Comparison of ENCODE assay signal across 27 cellular contexts in the genomic region with DNA sequence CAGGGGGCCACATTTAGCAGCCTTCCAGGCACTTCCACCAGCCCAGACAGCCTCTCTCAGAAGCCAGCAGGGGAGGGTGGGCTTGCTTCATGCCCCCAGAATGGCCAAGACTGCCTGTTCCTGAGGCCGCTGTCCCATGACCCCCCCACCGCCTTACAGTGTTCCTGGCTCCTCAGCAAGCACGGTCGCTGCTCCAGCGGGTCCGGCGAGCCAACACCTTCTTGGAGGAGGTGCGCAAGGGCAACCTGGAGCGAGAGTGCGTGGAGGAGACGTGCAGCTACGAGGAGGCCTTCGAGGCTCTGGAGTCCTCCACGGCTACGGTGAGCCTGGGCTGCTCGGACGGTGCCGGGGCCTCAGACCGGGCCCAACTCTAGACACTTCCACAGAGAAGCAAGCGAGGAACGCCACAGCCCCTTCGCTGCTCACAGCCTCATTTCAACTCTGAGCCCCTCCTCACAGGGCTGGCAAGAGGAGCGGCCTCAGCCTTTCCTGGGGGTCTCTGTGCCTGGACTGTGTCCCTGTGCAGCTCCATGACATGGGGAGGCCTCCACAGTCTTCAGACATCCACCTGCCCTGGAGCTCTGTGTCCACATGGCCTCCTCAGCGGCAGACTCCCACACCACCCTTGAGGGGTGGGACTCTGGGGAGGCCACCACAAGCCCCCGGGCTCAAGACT. TPM values are rescaled to one million over a fixed set of nuclear protein-coding genes. Genes with fewer than 3 reads are reported as not detected.
"Had no signal": no experiment of that assay in that cellular context is flagged by ENCODE, and none has a peak within 500 bp of the region (broad histone marks: within the 10 kb centered on the region; RNA-seq: fewer than 3 reads in every experiment).

No MANE protein-coding gene starts in this region.

- ATAC-seq: activated CD8-positive, alpha-beta T cell treated with anti-CD3 and anti-CD28 coated beads, Interleukin-2, amount 10 ng/mL, durations not matched to agents 7 days and 5 days; foreskin keratinocyte; naive thymus-derived CD8-positive, alpha-beta T cell; pancreas had no signal

- H3K27me3 Mint-ChIP-seq: activated CD4-positive, alpha-beta T cell treated with anti-CD3 and anti-CD28 coated beads, Interleukin-2, amount 10 ng/mL, durations not matched to agents 7 days and 5 days; activated naive CD8-positive, alpha-beta T cell treated with anti-CD3 and anti-CD28 coated beads, Interleukin-2, amount 50 U/mL, for 24 hours; dendritic cell treated with granulocyte-macrophage colony-stimulating factor and Interleukin-4, amounts not matched to agents 40 ng/mL and 50 ng/mL, for 4 days had no signal

- H3K9me3 Mint-ChIP-seq: activated CD4-positive, alpha-beta T cell treated with anti-CD3 and anti-CD28 coated beads, Interleukin-2, amount 10 ng/mL, durations not matched to agents 7 days and 5 days; activated naive CD8-positive, alpha-beta T cell treated with anti-CD3 and anti-CD28 coated beads, Interleukin-2, amount 50 U/mL, for 24 hours; activated T-helper 1 cell treated with anti-CD3 and anti-CD28 coated beads, Interleukin-12 subunit alpha, Interleukin-12 subunit beta, Interleukin-2, Interleukin-4 antibody, amounts not matched to agents 30 ng/mL and 10 ng/mL and 1 ng/mL, durations not matched to agents 14 hours and 24 hours and 36 hours; dendritic cell treated with granulocyte-macrophage colony-stimulating factor and Interleukin-4, amounts not matched to agents 40 ng/mL and 50 ng/mL, for 4 days; mesothelial cell of epicardium; naive thymus-derived CD8-positive, alpha-beta T cell had no signal

- H3K4me3 ChIP-seq: left ventricle myocardium inferior, pancreas, testis had no signal

- H3K4me3 Mint-ChIP-seq: activated CD4-positive, alpha-beta T cell treated with anti-CD3 and anti-CD28 coated beads, Interleukin-2, amount 10 ng/mL, durations not matched to agents 7 days and 5 days; activated CD8-positive, alpha-beta T cell treated with anti-CD3 and anti-CD28 coated beads, Interleukin-2, amount 10 ng/mL, durations not matched to agents 7 days and 5 days; activated naive CD8-positive, alpha-beta T cell treated with anti-CD3 and anti-CD28 coated beads, Interleukin-2, amount 50 U/mL, for 24 hours; activated T-helper 1 cell treated with anti-CD3 and anti-CD28 coated beads, Interleukin-12 subunit alpha, Interleukin-12 subunit beta, Interleukin-2, Interleukin-4 antibody, amounts not matched to agents 30 ng/mL and 10 ng/mL and 1 ng/mL, durations not matched to agents 14 hours and 24 hours and 36 hours; brain; dendritic cell treated with granulocyte-macrophage colony-stimulating factor and Interleukin-4, amounts not matched to agents 40 ng/mL and 50 ng/mL, for 4 days; mesothelial cell of epicardium; naive thymus-derived CD8-positive, alpha-beta T cell had no signal

- H3K4me1 Mint-ChIP-seq: mesothelial cell of epicardium had no signal

- DNase-seq: activated CD4-positive, alpha-beta T cell treated with anti-CD3 and anti-CD28 coated beads, Interleukin-2, amount 10 ng/mL, durations not matched to agents 7 days and 5 days; activated CD4-positive, CD25-positive, alpha-beta regulatory T cell treated with anti-CD3 and anti-CD28 coated beads, Interleukin-2, amount 50 U/mL, for 72 hours; activated CD8-positive, alpha-beta T cell treated with anti-CD3 and anti-CD28 coated beads, Interleukin-2, amount 10 ng/mL, durations not matched to agents 7 days and 5 days; activated gamma-delta T cell; activated naive CD4-positive, alpha-beta T cell treated with anti-CD3 and anti-CD28 coated beads, Interleukin-2, amount 50 U/mL, for 16 hours; activated naive CD8-positive, alpha-beta T cell treated with anti-CD3 and anti-CD28 coated beads, Interleukin-2, amount 50 U/mL, for 24 hours; caudate nucleus; effector memory CD4-positive, alpha-beta T cell; foreskin keratinocyte; hippocampal formation; left ventricle myocardium inferior; mammary epithelial cell; naive thymus-derived CD8-positive, alpha-beta T cell; pancreas; right cardiac atrium; stimulated activated CD4-positive, alpha-beta T cell treated with anti-CD3 and anti-CD28 coated beads, Interleukin-12 subunit alpha, Interleukin-12 subunit beta, amount 100 ng/mL, for 4 hours; stimulated activated CD4-positive, alpha-beta T cell treated with anti-CD3 and anti-CD28 coated beads, Interleukin-4, amount 100 ng/mL, for 4 hours; T-helper 1 cell; testis; trophoblast cell; WERI-Rb-1 had no signal

- H3K27me3 ChIP-seq: foreskin keratinocyte, neutrophil, pancreas, testis had no signal

- H3K9me3 ChIP-seq: left ventricle myocardium inferior, neutrophil, pancreas, testis had no signal

- H3K4me1 ChIP-seq: left ventricle myocardium inferior, testis had no signal

- H3K36me3 ChIP-seq: left ventricle myocardium inferior, neutrophil, pancreas, WERI-Rb-1 had no signal

- H3K27ac Mint-ChIP-seq: activated CD8-positive, alpha-beta T cell treated with anti-CD3 and anti-CD28 coated beads, Interleukin-2, amount 10 ng/mL, durations not matched to agents 7 days and 5 days; activated naive CD8-positive, alpha-beta T cell treated with anti-CD3 and anti-CD28 coated beads, Interleukin-2, amount 50 U/mL, for 24 hours; activated T-helper 1 cell treated with anti-CD3 and anti-CD28 coated beads, Interleukin-12 subunit alpha, Interleukin-12 subunit beta, Interleukin-2, Interleukin-4 antibody, amounts not matched to agents 30 ng/mL and 10 ng/mL and 1 ng/mL, durations not matched to agents 14 hours and 24 hours and 36 hours; brain; dendritic cell treated with granulocyte-macrophage colony-stimulating factor and Interleukin-4, amounts not matched to agents 40 ng/mL and 50 ng/mL, for 4 days; mesothelial cell of epicardium had no signal

- H3K27ac ChIP-seq: foreskin keratinocyte, left ventricle myocardium inferior, neutrophil, pancreas, testis, WERI-Rb-1 had no signal

- H3K36me3 Mint-ChIP-seq: brain; mesothelial cell of epicardium; naive thymus-derived CD8-positive, alpha-beta T cell had no signal

RNA-seq across cellular contexts. Expression of gene F2, which starts 0.7 kb away (rescaled TPM):
- total RNA-seq: activated T-helper 1 cell treated with anti-CD3 and anti-CD28 coated beads, Interleukin-12 subunit alpha, Interleukin-12 subunit beta, Interleukin-2, Interleukin-4 antibody, amounts not matched to agents 30 ng/mL and 10 ng/mL and 1 ng/mL, durations not matched to agents 14 hours and 24 hours and 36 hours; foreskin keratinocyte; left ventricle myocardium inferior; mammary epithelial cell; mesothelial cell of epicardium; naive thymus-derived CD8-positive, alpha-beta T cell; pulmonary artery endothelial cell had no signal
- polyA plus RNA-seq: foreskin keratinocyte; naive thymus-derived CD8-positive, alpha-beta T cell; right cardiac atrium had no signal
